In the genomic region with DNA sequence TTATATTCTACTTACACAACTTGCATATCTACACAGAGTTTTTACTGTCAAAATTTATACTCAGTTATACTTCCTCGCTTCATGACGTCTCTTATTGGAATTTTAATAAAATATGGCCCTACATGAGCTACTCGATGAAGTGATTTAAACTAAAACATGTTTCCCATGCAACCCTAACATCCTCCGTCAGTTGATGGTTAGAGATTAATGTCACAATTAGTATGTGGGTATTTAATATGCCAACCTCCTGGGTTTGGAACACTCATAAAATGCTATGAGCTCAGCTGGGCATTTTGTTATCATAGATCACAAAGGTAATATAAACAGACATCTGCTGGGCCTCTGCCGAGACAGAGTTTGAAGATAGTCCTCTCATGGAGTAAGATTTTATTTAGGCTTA, we compare ENCODE assay signal across 24 cellular contexts.
"Had no signal": no experiment of that assay in that cellular context is flagged by ENCODE, and none has a peak within 500 bp of the region (broad histone marks: within the 10 kb centered on the region; RNA-seq: fewer than 3 reads in every experiment).

No MANE protein-coding gene starts in this region.

- H3K9ac ChIP-seq: neural progenitor cell, parathyroid adenoma had no signal

- H3K36me3 Mint-ChIP-seq: neural progenitor cell; stimulated activated naive B cell treated with anti-CD40 and anti-IgM and Interleukin-4, amounts not matched to agents 10 μg/mL and 1 μg/mL and 100 μg/mL, for 72 hours had no signal

- H3K27me3 ChIP-seq: gastrocnemius medialis, heart right ventricle, left lung, neural progenitor cell, right lobe of liver, tibial nerve, upper lobe of left lung had no signal

- H2AFZ ChIP-seq: neural progenitor cell, parathyroid adenoma had no signal

- H3K36me3 ChIP-seq: gastrocnemius medialis, heart right ventricle, left lung, neural progenitor cell, right lobe of liver, thoracic aorta, tibial nerve, upper lobe of left lung had no signal

- DNase-seq: dorsolateral prefrontal cortex; effector CD4-positive, alpha-beta T cell; foreskin fibroblast; gastrocnemius medialis; heart right ventricle; hippocampal formation; left cardiac atrium; left lung; mesenchymal stem cell; midbrain; naive thymus-derived CD4-positive, alpha-beta T cell; right lobe of liver; small intestine; stimulated activated CD4-positive, alpha-beta T cell treated with anti-CD3 and anti-CD28 coated beads, Interleukin-15, amount 100 ng/mL, for 24 hours; stimulated activated CD4-positive, alpha-beta T cell treated with anti-CD3 and anti-CD28 coated beads, Interleukin-2, amount 100 ng/mL, for 48 hours; stimulated activated naive B cell treated with anti-CD40 and anti-IgM and Interleukin-4, amounts not matched to agents 10 μg/mL and 1 μg/mL and 100 μg/mL, for 72 hours; upper lobe of left lung had no signal

- H3K79me2 ChIP-seq: parathyroid adenoma had no signal

- H3K27ac Mint-ChIP-seq: naive thymus-derived CD4-positive, alpha-beta T cell; nephron; neural progenitor cell; progenitor cell of endocrine pancreas; stimulated activated naive B cell treated with anti-CD40 and anti-IgM and Interleukin-4, amounts not matched to agents 10 μg/mL and 1 μg/mL and 100 μg/mL, for 72 hours; stimulated activated naive CD8-positive, alpha-beta T cell treated with anti-CD3 and anti-CD28 coated beads, Interleukin-15, Interleukin-2, amounts not matched to agents 100 ng/mL and 50 ng/mL, for 24 hours had no signal

- H3K27me3 Mint-ChIP-seq: progenitor cell of endocrine pancreas; stimulated activated naive B cell treated with anti-CD40 and anti-IgM and Interleukin-4, amounts not matched to agents 10 μg/mL and 1 μg/mL and 100 μg/mL, for 72 hours; stimulated activated naive CD8-positive, alpha-beta T cell treated with anti-CD3 and anti-CD28 coated beads, Interleukin-15, Interleukin-2, amounts not matched to agents 100 ng/mL and 50 ng/mL, for 24 hours had no signal

- H3K4me3 ChIP-seq: dorsolateral prefrontal cortex, gastrocnemius medialis, heart right ventricle, left lung, neural progenitor cell, right lobe of liver, thoracic aorta, tibial nerve, upper lobe of left lung had no signal

- H3K4me1 Mint-ChIP-seq: naive thymus-derived CD4-positive, alpha-beta T cell; neural progenitor cell; stimulated activated naive B cell treated with anti-CD40 and anti-IgM and Interleukin-4, amounts not matched to agents 10 μg/mL and 1 μg/mL and 100 μg/mL, for 72 hours had no signal

- H3K9me3 ChIP-seq: gastrocnemius medialis, heart right ventricle, left lung, right lobe of liver, thoracic aorta, tibial nerve, upper lobe of left lung had no signal

- H3K4me1 ChIP-seq: gastrocnemius medialis, neural progenitor cell, parathyroid adenoma, upper lobe of left lung had no signal

- H3K9me3 Mint-ChIP-seq: neural progenitor cell; stimulated activated naive B cell treated with anti-CD40 and anti-IgM and Interleukin-4, amounts not matched to agents 10 μg/mL and 1 μg/mL and 100 μg/mL, for 72 hours; stimulated activated naive CD8-positive, alpha-beta T cell treated with anti-CD3 and anti-CD28 coated beads, Interleukin-15, Interleukin-2, amounts not matched to agents 100 ng/mL and 50 ng/mL, for 24 hours had no signal

- H3K4me2 ChIP-seq: neural progenitor cell had no signal

- ATAC-seq: gastrocnemius medialis; heart right ventricle; left cardiac atrium; left lung; naive thymus-derived CD4-positive, alpha-beta T cell; right lobe of liver; stimulated activated naive B cell treated with anti-CD40 and anti-IgM and Interleukin-4, amounts not matched to agents 10 μg/mL and 1 μg/mL and 100 μg/mL, for 72 hours had no signal

- H3K4me3 Mint-ChIP-seq: naive thymus-derived CD4-positive, alpha-beta T cell; nephron; neural progenitor cell; stimulated activated naive B cell treated with anti-CD40 and anti-IgM and Interleukin-4, amounts not matched to agents 10 μg/mL and 1 μg/mL and 100 μg/mL, for 72 hours; stimulated activated naive CD8-positive, alpha-beta T cell treated with anti-CD3 and anti-CD28 coated beads, Interleukin-15, Interleukin-2, amounts not matched to agents 100 ng/mL and 50 ng/mL, for 24 hours had no signal
